In genomic region chr11:60913793-60914619, GRCh38 we compare ENCODE assay signal across 1 cellular context.
TF ChIP-seq lines count a peak whose summit lies in the region.

TMEM109 (plus strand) TSS chr11:60914158; CDS start chr11:60919694, 5,536 bp downstream.

TF ChIP-seq in HepG2, 621 proteins besides CTCF, POLR2A, EP300 and RAD21 (continued from another document):
- TF ChIP-seq NFE2L1 (CRISPR knock-in tag; IDR thresholded peaks at IDR 0.05; ENCODE audit: borderline replicate concordance) (0 out of 2 replicates have a peak, but pooled peaks have one; percentile 17), HIC2 (CRISPR knock-in tag; IDR thresholded peaks at IDR 0.05; ENCODE audit: low read depth) (no peak; the same call in 1 of the 2 replicates), SRY (CRISPR knock-in tag; IDR thresholded peaks at IDR 0.05) (no peak), ZNF143 (CRISPR knock-in tag; IDR thresholded peaks at IDR 0.05) (peak; percentile 93), CEBPB (IDR thresholded peaks at IDR 0.05; ENCODE audit: borderline replicate concordance, low read depth, low read length) (no peak), NFE2L2 (IDR thresholded peaks at IDR 0.05; ENCODE audit: low read length) (no peak), ZFP90 (CRISPR knock-in tag; IDR thresholded peaks at IDR 0.05; ENCODE audit: borderline replicate concordance) (peak; percentile 78; the same call in 1 of the 2 replicates), NR0B2 (CRISPR knock-in tag; IDR thresholded peaks at IDR 0.05) (peak; percentile 84), CSRNP1 (CRISPR knock-in tag; IDR thresholded peaks at IDR 0.05) (0 out of 2 replicates have a peak, but pooled peaks have one; percentile 53), ISX (CRISPR knock-in tag; conservative IDR thresholded peaks at IDR 0.05) (no peak), ZNF281 (CRISPR knock-in tag; IDR thresholded peaks at IDR 0.05; ENCODE audit: borderline replicate concordance) (no peak), ZBTB1 (CRISPR knock-in tag; IDR thresholded peaks at IDR 0.05; ENCODE audit: borderline replicate concordance) (no peak), ZNF597 (CRISPR knock-in tag; IDR thresholded peaks at IDR 0.05) (no peak), ELK4 (CRISPR knock-in tag; IDR thresholded peaks at IDR 0.05; ENCODE audit: borderline replicate concordance) (0 out of 2 replicates have a peak, but pooled peaks have one; percentile 81), ZNF367 (CRISPR knock-in tag; IDR thresholded peaks at IDR 0.05; ENCODE audit: borderline replicate concordance) (0 out of 2 replicates have a peak, but pooled peaks have one; percentile 50), REPIN1 (CRISPR knock-in tag; IDR thresholded peaks at IDR 0.05; ENCODE audit: borderline replicate concordance, low read depth) (0 out of 2 replicates have a peak, but pooled peaks have one; percentile 35), SMAD9 (CRISPR knock-in tag; IDR thresholded peaks at IDR 0.05) (peak; percentile 88), CCDC6 (CRISPR knock-in tag; IDR thresholded peaks at IDR 0.05) (peak; percentile 79; the same call in 1 of the 2 replicates), ZZZ3 (CRISPR knock-in tag; IDR thresholded peaks at IDR 0.05; ENCODE audit: borderline replicate concordance) (no peak), ZSCAN21 (CRISPR knock-in tag; IDR thresholded peaks at IDR 0.05; ENCODE audit: borderline replicate concordance) (no peak), ZNF282 (IDR thresholded peaks at IDR 0.05; ENCODE audit: partially characterized antibody) (no peak), ZNF224 (CRISPR knock-in tag; IDR thresholded peaks at IDR 0.05) (0 out of 2 replicates have a peak, but pooled peaks have one; percentile 35), SALL2 (CRISPR knock-in tag; IDR thresholded peaks at IDR 0.05) (peak; percentile 71; the same call in 1 of the 2 replicates), MYPOP (CRISPR knock-in tag; IDR thresholded peaks at IDR 0.05) (no peak), HNRNPLL (IDR thresholded peaks at IDR 0.05; ENCODE audit: low read depth, low read length, poor library complexity, severe bottlenecking) (peak; percentile 38), E2F1 (CRISPR knock-in tag; IDR thresholded peaks at IDR 0.05) (peak; percentile 60; the same call in 1 of the 2 replicates), SIN3A (IDR thresholded peaks at IDR 0.05; ENCODE audit: borderline replicate concordance, low read depth, low read length) (0 out of 2 replicates have a peak, but pooled peaks have one; percentile 44), ZNF563 (CRISPR knock-in tag; IDR thresholded peaks at IDR 0.05) (0 out of 2 replicates have a peak, but pooled peaks have one; percentile 15), PHF20 (CRISPR knock-in tag; IDR thresholded peaks at IDR 0.05) (peak; percentile 33; the same call in 1 of the 2 replicates), ZNF546 (CRISPR knock-in tag; conservative IDR thresholded peaks at IDR 0.05) (0 out of 2 replicates have a peak, but pooled peaks have one; percentile 40), ATRX (CRISPR knock-in tag; IDR thresholded peaks at IDR 0.05; ENCODE audit: borderline replicate concordance) (no peak)
